In genomic region chr2:101121174-101121573, GRCh38 we compare ENCODE assay signal across 14 cellular contexts. TPM values are rescaled to one million over a fixed set of nuclear protein-coding genes. Genes with fewer than 3 reads are reported as not detected.
DNase-seq lines count a peak whose midpoint lies in the region; ATAC-seq and TF ChIP-seq lines count a peak whose summit lies in the region.
"Had no signal": no experiment of that assay in that cellular context is flagged by ENCODE, and none has a peak within 500 bp of the region (broad histone marks: within the 10 kb centered on the region; RNA-seq: fewer than 3 reads in every experiment).

No MANE protein-coding gene starts in this region.

- H3K27ac ChIP-seq in adrenal gland: peak overlapping the region in 3 of 5 donors; percentile 11 to 60 (median 35)
- peak overlapping the region; percentile 86 for H3K27ac ChIP-seq in suprapubic skin
- H3K27ac ChIP-seq: SK-N-MC had no signal

- DNase-seq in LoVo (ENCODE audit: low spot score): peak; percentile 43
- DNase-seq in adrenal gland: no peak
- DNase-seq in left colon: peak; percentile 46 to 75
- no peak for DNase-seq in suprapubic skin (ENCODE audit: low spot score in 2 of 2)
- no peak for DNase-seq in GF-D8 (lab: John Stamatoyannopoulos, UW)
- no peak for DNase-seq in midbrain (lab: John Stamatoyannopoulos, UW)
- DNase-seq in posterior cingulate gyrus: no peak
- DNase-seq: activated CD4-positive, CD25-positive, alpha-beta regulatory T cell; activated CD8-positive, alpha-beta memory T cell treated with anti-CD3 and anti-CD28 coated beads, Interleukin-2, amount 50 U/mL, for 48 hours; cortex of kidney; NCI-H1436 treated with DMSO at 0.1 percent for 48 hours; stimulated activated CD4-positive, alpha-beta T cell treated with anti-CD3 and anti-CD28 coated beads, Interleukin-2, amount 100 ng/mL, for 48 hours had no signal

- H3K4me3 ChIP-seq in adrenal gland (no peak overlapping the region), suprapubic skin (no peak overlapping the region)
- H3K4me3 ChIP-seq: SK-N-MC had no signal

- no peaks in the 10 kb centered on the region for H3K9me3 ChIP-seq in adrenal gland (replicated peaks in 1 of 3)
- no peaks in the 10 kb centered on the region for H3K9me3 ChIP-seq in suprapubic skin

- no peaks in the 10 kb centered on the region for H3K27me3 ChIP-seq in adrenal gland
- H3K27me3 ChIP-seq in suprapubic skin: no peaks in the 10 kb centered on the region

- TF ChIP-seq POLR2A in adrenal gland (IDR thresholded peaks at IDR 0.05) (no peak), suprapubic skin (IDR thresholded peaks at IDR 0.05) (no peak)

- TF ChIP-seq CTCF in adrenal gland (IDR thresholded peaks at IDR 0.05) (no peak), suprapubic skin (IDR thresholded peaks at IDR 0.05) (no peak)

- WGBS in adrenal gland, 4 donors: 72 to 84% (median 82%) methylated on average over 7 of the region's 7 CpGs
- 59% methylated on average over 7 of the region's 7 CpGs for WGBS in suprapubic skin

- ATAC-seq in left colon: peak; percentile 85
- ATAC-seq in GM21423 (IDR thresholded peaks at IDR 0.05; ENCODE audit: unreplicated experiment): no peak

- no peak for TF ChIP-seq EP300 in suprapubic skin (IDR thresholded peaks at IDR 0.05)

- intact Hi-C loops in adrenal gland (cut with DNase I): no loop called here
- intact Hi-C loops in left colon (cut with DNase I, micrococcal nuclease): no loop called here
- intact Hi-C loops in posterior cingulate gyrus (cut with DNase I): no loop called here

- no peaks in the 10 kb centered on the region for H3K36me3 ChIP-seq in adrenal gland (replicated peaks in 1 of 2)
- H3K36me3 ChIP-seq in suprapubic skin: no peaks in the 10 kb centered on the region

- H3K4me1 ChIP-seq in adrenal gland (replicated peaks in 1 of 2): peaks cover 12 to 48% of the 10 kb centered on the region in 2 donors
- H3K4me1 ChIP-seq in suprapubic skin: peaks cover 58% of the 10 kb centered on the region

RNA-seq across cellular contexts. Expression of gene TBC1D8, which starts 30.0 kb away (rescaled TPM):
- 10 to 100 TPM in 5 of 8 donors, 1 to 10 TPM in 3; 7.6 to 17.2 (median 10.8) TPM for total RNA-seq in adrenal gland
- 10 to 100 TPM in 2 of 3 donors, 1 to 10 TPM in 1; 7.8 to 13.6 (median 12.2) TPM for polyA plus RNA-seq in adrenal gland
- total RNA-seq in left colon: 10 to 100 TPM; 16.1 to 37.3 TPM
- total RNA-seq in suprapubic skin: 100 to 1,000 TPM in 1 of 4 donors, 10 to 100 TPM in 3; 38.8 to 309 (median 68.3) TPM

Comparison
In these comparisons a context has a peak if more than half of its experiments do, and no peak if none do; other contexts are left out.
1. DNase-seq: peak in LoVo (single experiment) and left colon (2 of 2); none in adrenal gland (0 of 7), suprapubic skin (0 of 2), GF-D8 (single experiment), midbrain (single experiment) and posterior cingulate gyrus (0 of 10).